In the genomic region with DNA sequence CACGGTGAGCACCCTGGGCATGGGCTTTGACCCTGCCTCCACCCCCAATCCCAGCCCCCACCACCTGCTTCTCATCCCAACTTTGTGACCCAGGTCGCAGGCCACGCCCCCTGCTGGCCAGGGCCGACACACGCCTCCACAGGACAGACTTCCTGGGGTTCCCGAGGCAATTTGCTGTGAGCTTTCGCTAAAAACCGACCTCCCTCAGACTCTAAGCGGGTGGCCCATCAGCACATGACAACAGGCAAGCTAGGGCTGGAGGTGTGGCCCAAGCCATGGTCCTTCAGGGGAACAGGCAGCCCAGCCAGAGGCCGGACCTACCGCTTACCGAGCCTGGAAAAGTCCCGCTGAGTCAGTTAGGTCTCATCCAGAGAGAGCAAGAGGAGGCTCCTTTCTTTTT, we compare ENCODE assay signal across 1 cellular context.
TF ChIP-seq lines count a peak whose summit lies in the region.

No MANE protein-coding gene starts in this region.

TF ChIP-seq in GM23338, 12 proteins besides CTCF, POLR2A, EP300 and RAD21 (continued from another document):
- TF ChIP-seq ZNF462 (CRISPR knock-in tag; IDR thresholded peaks at IDR 0.05), result no peak
- no peak for TF ChIP-seq POLR2AphosphoS5 (IDR thresholded peaks at IDR 0.05; ENCODE audit: low read depth)
- TF ChIP-seq EZH2 (IDR thresholded peaks at IDR 0.05; ENCODE audit: low read depth, unreplicated experiment), result no peak
- TF ChIP-seq STAT1 (IDR thresholded peaks at IDR 0.05; ENCODE audit: unreplicated experiment), result no peak
- TF ChIP-seq CREB1 (CRISPR knock-in tag; IDR thresholded peaks at IDR 0.05; ENCODE audit: low read depth), result no peak
- no peak for TF ChIP-seq ZNF331 (CRISPR knock-in tag; IDR thresholded peaks at IDR 0.05; ENCODE audit: low read depth)
- no peak for TF ChIP-seq JUNB (IDR thresholded peaks at IDR 0.05; ENCODE audit: unreplicated experiment)
- no peak for TF ChIP-seq ZNF114 (CRISPR knock-in tag; IDR thresholded peaks at IDR 0.05)
